In genomic region chr16:15769239-15769638, GRCh38 we compare ENCODE assay signal across 20 cellular contexts.
"Had no signal": no experiment of that assay in that cellular context is flagged by ENCODE, and none has a peak within 500 bp of the region (broad histone marks: within the 10 kb centered on the region; RNA-seq: fewer than 3 reads in every experiment).

No MANE protein-coding gene starts in this region.

- H3K9ac ChIP-seq: neural progenitor cell had no signal

- H2AFZ ChIP-seq: neural progenitor cell had no signal

- H3K27me3 ChIP-seq: neural progenitor cell, pancreas, right lobe of liver, spleen, suprapubic skin, transverse colon had no signal

- H3K9me3 ChIP-seq: mucosa of descending colon, pancreas, right lobe of liver, suprapubic skin, transverse colon had no signal

- H3K27ac ChIP-seq: epithelial cell of prostate, foreskin keratinocyte, neural progenitor cell, pancreas, right lobe of liver, suprapubic skin had no signal

- DNase-seq: effector memory CD8-positive, alpha-beta T cell; foreskin keratinocyte; head of caudate nucleus; hippocampal formation; kidney glomerular epithelial cell; mammary epithelial cell; mucosa of descending colon; naive thymus-derived CD8-positive, alpha-beta T cell; occipital lobe; pancreas; right lobe of liver; spleen; stimulated activated CD4-positive, alpha-beta T cell treated with anti-CD3 and anti-CD28 coated beads, Interleukin-15, amount 100 ng/mL, for 24 hours; stimulated activated CD4-positive, alpha-beta T cell treated with anti-CD3 and anti-CD28 coated beads, Interleukin-1b, Interleukin-23, amount 100 ng/mL, for 48 hours; stimulated activated CD4-positive, alpha-beta T cell treated with anti-CD3 and anti-CD28 coated beads, Interleukin-4, amount 100 ng/mL, for 4 hours; stimulated activated naive B cell treated with anti-CD40 and anti-IgM and Interleukin-4, amounts not matched to agents 10 μg/mL and 1 μg/mL and 100 μg/mL, for 72 hours; transverse colon had no signal

- H3K36me3 ChIP-seq: neural progenitor cell, pancreas, right lobe of liver, spleen, suprapubic skin, transverse colon had no signal

- H3K4me1 ChIP-seq: foreskin keratinocyte, neural progenitor cell, pancreas, right lobe of liver, suprapubic skin, transverse colon had no signal

- H3K4me3 ChIP-seq: mucosa of descending colon, neural progenitor cell, pancreas, right lobe of liver, spleen, suprapubic skin, transverse colon had no signal

- H3K4me2 ChIP-seq: neural progenitor cell had no signal

- FAIRE-seq: pancreas had no signal
